ENCODE assay signal across 15 cellular contexts in the genomic region with DNA sequence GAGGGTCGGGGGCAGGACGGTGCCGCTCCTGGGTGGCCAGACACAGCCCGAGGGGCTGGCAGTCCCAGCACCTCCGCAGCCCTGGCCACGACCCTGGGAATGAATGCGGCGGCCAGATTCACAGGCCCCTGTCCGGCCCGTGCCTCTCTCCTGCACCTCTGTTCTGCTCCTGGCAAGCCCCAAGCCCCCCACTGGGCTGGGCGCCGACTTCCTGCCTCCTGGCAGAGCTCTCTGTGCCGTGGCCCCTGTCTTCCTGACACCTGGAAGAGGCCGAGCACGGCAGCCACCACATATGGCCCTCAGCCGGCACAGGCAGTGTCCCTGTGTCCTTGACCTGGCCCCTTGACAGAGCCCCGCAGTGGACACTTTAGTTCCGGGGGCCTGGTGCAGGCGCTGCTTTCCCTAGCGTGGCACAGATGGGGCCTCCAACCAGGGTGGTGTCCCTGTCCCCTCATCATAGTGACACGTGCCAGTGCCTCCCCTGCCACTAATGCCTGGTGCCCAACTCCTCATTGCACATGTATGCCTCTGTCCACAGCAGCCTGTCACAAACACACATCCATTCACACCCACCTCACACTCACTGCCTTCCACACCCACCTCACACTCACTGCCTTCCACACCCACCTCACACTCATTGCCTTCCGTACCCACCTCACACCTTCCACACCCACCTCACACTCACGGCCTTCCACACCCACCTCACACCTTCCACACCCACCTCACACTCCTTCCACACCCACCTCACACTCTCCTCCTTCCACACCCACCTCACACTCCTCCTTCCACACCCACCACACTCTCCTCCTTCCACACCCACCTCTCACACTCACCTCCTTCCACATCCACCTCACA.
DNase-seq lines count a peak whose midpoint lies in the region; ATAC-seq and TF ChIP-seq lines count a peak whose summit lies in the region.
"Had no signal": no experiment of that assay in that cellular context is flagged by ENCODE, and none has a peak within 500 bp of the region (broad histone marks: within the 10 kb centered on the region; RNA-seq: fewer than 3 reads in every experiment).

No MANE protein-coding gene starts in this region.

- TF ChIP-seq CTCF in body of pancreas (IDR thresholded peaks at IDR 0.05) (no peak), neural cell (IDR thresholded peaks at IDR 0.05; ENCODE audit: poor library complexity, severe bottlenecking) (no peak), GM13977 (IDR thresholded peaks at IDR 0.05; ENCODE audit: extremely low read depth, insufficient read depth, missing control alignments) (no peak)

- H3K4me2 ChIP-seq in neural cell (ENCODE audit: low read length) = no peak overlapping the region

- no peak for TF ChIP-seq POLR2A in body of pancreas (IDR thresholded peaks at IDR 0.05)

- TF ChIP-seq EP300 in neural cell (conservative IDR thresholded peaks at IDR 0.05; ENCODE audit: poor library complexity, severe bottlenecking) = no peak

- ATAC-seq in body of pancreas (peak; percentile 23), HG02870 (IDR thresholded peaks at IDR 0.05; ENCODE audit: unreplicated experiment) (no peak)

- H3K27ac ChIP-seq in body of pancreas (no peak overlapping the region), neural cell (ENCODE audit: low read length) (peak overlapping the region; percentile 3)
- H3K27ac ChIP-seq: prostate gland had no signal

- in situ Hi-C loops in GM13977 (cut with MboI; ENCODE audit: low pct_unique_long_range_greater_than_20kb, low sequenced_read_pairs, unreplicated experiment) = no loop called here

- H4K20me1 ChIP-seq in neural cell (ENCODE audit: insufficient read depth) = no peaks in the 10 kb centered on the region

- H3K36me3 ChIP-seq in MG63 (no peaks in the 10 kb centered on the region), body of pancreas (replicated peaks in 1 of 2; ENCODE audit: insufficient read depth in 1 of 2, low read depth in 2 of 2) (peaks cover 0 to 5% of the 10 kb centered on the region in 2 donors), neural cell (ENCODE audit: insufficient read depth, low read length) (peaks cover 13% of the 10 kb centered on the region)
- H3K36me3 ChIP-seq: prostate gland had no signal

- intact Hi-C loops in body of pancreas (cut with DNase I) = no loop called here

- H2AFZ ChIP-seq in neural cell (ENCODE audit: low read depth, low read length) = no peak overlapping the region

- WGBS in body of pancreas, 2 donors = 86 to 94% methylated on average over 7 to 23 of the region's 23 CpGs

- no peak overlapping the region for H3K4me3 ChIP-seq in MG63
- no peak overlapping the region for H3K4me3 ChIP-seq in body of pancreas
- no peak overlapping the region for H3K4me3 ChIP-seq in neural cell (ENCODE audit: low read length)
- H3K4me3 ChIP-seq: prostate gland had no signal

- TF ChIP-seq RAD21 in neural cell (conservative IDR thresholded peaks at IDR 0.05) = no peak

- H3K4me1 ChIP-seq in body of pancreas = no peaks in the 10 kb centered on the region
- H3K4me1 ChIP-seq: prostate gland had no signal

- DNase-seq in COLO668 (lab: John Stamatoyannopoulos, UW; ENCODE audit: unreplicated experiment) = peak; percentile 19
- DNase-seq in MG63 = peak; percentile 10
- no peak for DNase-seq in body of pancreas
- no peak for DNase-seq in GM13977 (ENCODE audit: low spot score)
- no peak for DNase-seq in 8988T
- DNase-seq: CD4-positive, CD25-positive, alpha-beta regulatory T cell; dermis blood vessel endothelial cell; Karpas-422; midbrain; NCI-H2171 treated with DMSO at 0.1 percent for 48 hours; OCI-M1; stimulated activated CD4-positive, alpha-beta T cell treated with anti-CD3 and anti-CD28 coated beads, Interleukin-2, amount 100 ng/mL, for 24 hours had no signal

- H3K79me2 ChIP-seq in neural cell (replicated peaks; ENCODE audit: insufficient read depth, low read length) = no peaks in the 10 kb centered on the region

- H3K9me3 ChIP-seq in MG63 (no peaks in the 10 kb centered on the region), body of pancreas (no peaks in the 10 kb centered on the region), neural cell (ENCODE audit: low read length) (no peaks in the 10 kb centered on the region)
- H3K9me3 ChIP-seq: prostate gland had no signal

- H3K9ac ChIP-seq in neural cell (ENCODE audit: low read length) = no peak overlapping the region

- no peaks in the 10 kb centered on the region for H3F3A ChIP-seq in neural cell (ENCODE audit: insufficient read depth, low read length, poor library complexity, severe bottlenecking)

- H3K9me2 ChIP-seq in neural cell (ENCODE audit: insufficient read depth, low read length) = no peaks in the 10 kb centered on the region

- H3K27me3 ChIP-seq in MG63 (no peaks in the 10 kb centered on the region), body of pancreas (no peaks in the 10 kb centered on the region), neural cell (ENCODE audit: insufficient read depth, low read depth, low read length) (no peaks in the 10 kb centered on the region)

TF ChIP-seq in neural cell, 6 proteins besides CTCF, POLR2A, EP300 and RAD21:
- TF ChIP-seq POLR2AphosphoS5 (IDR thresholded peaks at IDR 0.05) (no peak), MXI1 (conservative IDR thresholded peaks at IDR 0.05; ENCODE audit: poor library complexity, severe bottlenecking) (no peak), SMC3 (conservative IDR thresholded peaks at IDR 0.05; ENCODE audit: poor library complexity) (no peak), TAF1 (IDR thresholded peaks at IDR 0.05; ENCODE audit: low read depth) (no peak), EZH2 (IDR thresholded peaks at IDR 0.05; ENCODE audit: borderline replicate concordance, insufficient read depth, low read length, poor library complexity, severe bottlenecking) (no peak)
- TF ChIP-seq, protein P1, sequence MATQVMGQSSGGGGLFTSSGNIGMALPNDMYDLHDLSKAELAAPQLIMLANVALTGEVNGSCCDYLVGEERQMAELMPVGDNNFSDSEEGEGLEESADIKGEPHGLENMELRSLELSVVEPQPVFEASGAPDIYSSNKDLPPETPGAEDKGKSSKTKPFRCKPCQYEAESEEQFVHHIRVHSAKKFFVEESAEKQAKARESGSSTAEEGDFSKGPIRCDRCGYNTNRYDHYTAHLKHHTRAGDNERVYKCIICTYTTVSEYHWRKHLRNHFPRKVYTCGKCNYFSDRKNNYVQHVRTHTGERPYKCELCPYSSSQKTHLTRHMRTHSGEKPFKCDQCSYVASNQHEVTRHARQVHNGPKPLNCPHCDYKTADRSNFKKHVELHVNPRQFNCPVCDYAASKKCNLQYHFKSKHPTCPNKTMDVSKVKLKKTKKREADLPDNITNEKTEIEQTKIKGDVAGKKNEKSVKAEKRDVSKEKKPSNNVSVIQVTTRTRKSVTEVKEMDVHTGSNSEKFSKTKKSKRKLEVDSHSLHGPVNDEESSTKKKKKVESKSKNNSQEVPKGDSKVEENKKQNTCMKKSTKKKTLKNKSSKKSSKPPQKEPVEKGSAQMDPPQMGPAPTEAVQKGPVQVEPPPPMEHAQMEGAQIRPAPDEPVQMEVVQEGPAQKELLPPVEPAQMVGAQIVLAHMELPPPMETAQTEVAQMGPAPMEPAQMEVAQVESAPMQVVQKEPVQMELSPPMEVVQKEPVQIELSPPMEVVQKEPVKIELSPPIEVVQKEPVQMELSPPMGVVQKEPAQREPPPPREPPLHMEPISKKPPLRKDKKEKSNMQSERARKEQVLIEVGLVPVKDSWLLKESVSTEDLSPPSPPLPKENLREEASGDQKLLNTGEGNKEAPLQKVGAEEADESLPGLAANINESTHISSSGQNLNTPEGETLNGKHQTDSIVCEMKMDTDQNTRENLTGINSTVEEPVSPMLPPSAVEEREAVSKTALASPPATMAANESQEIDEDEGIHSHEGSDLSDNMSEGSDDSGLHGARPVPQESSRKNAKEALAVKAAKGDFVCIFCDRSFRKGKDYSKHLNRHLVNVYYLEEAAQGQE (IDR thresholded peaks at IDR 0.05; ENCODE audit: borderline replicate concordance) = no peak
TF ChIP-seq in neural cell: peak in this region for 0.

Comparison
In these comparisons a context has a peak if more than half of its experiments do, and no peak if none do; other contexts are left out.
1. DNase-seq: peak in COLO668 (single experiment) and MG63 (single experiment); none in body of pancreas (0 of 4), GM13977 (single experiment) and 8988T (single experiment).